In genomic region chr19:6773323-6773931, GRCh38 we compare ENCODE assay signal across 8 cellular contexts. TPM values are rescaled to one million over a fixed set of nuclear protein-coding genes. Genes with fewer than 3 reads are reported as not detected.
DNase-seq lines count a peak whose midpoint lies in the region; ATAC-seq and TF ChIP-seq lines count a peak whose summit lies in the region.
"Had no signal": no experiment of that assay in that cellular context is flagged by ENCODE, and none has a peak within 500 bp of the region (broad histone marks: within the 10 kb centered on the region; RNA-seq: fewer than 3 reads in every experiment).

No MANE protein-coding gene starts in this region.

- H3K36me3 ChIP-seq in SK-N-MC (ENCODE audit: insufficient read depth, low read length) (no peaks in the 10 kb centered on the region), thyroid gland (no peaks in the 10 kb centered on the region)

- peak; percentile 53 for DNase-seq in SK-N-MC (ENCODE audit: low read depth, low spot score)
- no peak for DNase-seq in coronary artery (ENCODE audit: low spot score)
- no peak for DNase-seq in thyroid gland
- DNase-seq in glomerular visceral epithelial cell (ENCODE audit: extremely low spot score): no peak
- no peak for DNase-seq in HFFc6

- TF ChIP-seq POLR2A in thyroid gland (IDR thresholded peaks at IDR 0.05): no peak

- H3K27ac Mint-ChIP-seq in HFFc6: no peak overlapping the region

- TF ChIP-seq CTCF in coronary artery (IDR thresholded peaks at IDR 0.05) (no peak), thyroid gland (IDR thresholded peaks at IDR 0.05) (no peak), HFFc6 (IDR thresholded peaks at IDR 0.05) (no peak)

- 56 to 59% methylated on average over 7 to 8 of the region's 8 CpGs for WGBS in thyroid gland, 2 donors

- H3K4me3 ChIP-seq in SK-N-MC (peak overlapping the region; percentile 71), coronary artery (peak overlapping the region; percentile 60), skin epidermis (peak overlapping the region; percentile 36 to 61 (median 47)), thyroid gland (replicated peaks in 1 of 3) (peak overlapping the region in 1 of 3 donors; percentile 2)

- H3K4me3 Mint-ChIP-seq in HFFc6: no peak overlapping the region

- peaks cover 7% of the 10 kb centered on the region for H3K27me3 Mint-ChIP-seq in HFFc6 (ENCODE audit: insufficient read depth)

- intact Hi-C loops in thyroid gland (cut with DNase I): loop anchor here (10.0 kb wide), 1 partner anchor 139 kb away; no protein-coding TSS in a partner anchor

- H3K4me1 ChIP-seq in thyroid gland: no peaks in the 10 kb centered on the region

- no peaks in the 10 kb centered on the region for H3K36me3 Mint-ChIP-seq in HFFc6 (ENCODE audit: low read depth)

- peak overlapping the region; percentile 89 for H3K27ac ChIP-seq in SK-N-MC
- peak overlapping the region in 1 of 2 donors; percentile 35 for H3K27ac ChIP-seq in coronary artery
- H3K27ac ChIP-seq in skin epidermis: peak overlapping the region in 17 of 21 experiments; percentile 45 to 93 (median 83)
- H3K27ac ChIP-seq in thyroid gland: no peak overlapping the region

- H3K9me3 Mint-ChIP-seq in HFFc6: no peaks in the 10 kb centered on the region; the same call in 1 of the 2 replicates

- ATAC-seq in GM21619 (IDR thresholded peaks at IDR 0.05; ENCODE audit: unreplicated experiment): peak; percentile 44

- H3K27me3 ChIP-seq in thyroid gland: no peaks in the 10 kb centered on the region

- H3K9ac ChIP-seq in SK-N-MC (ENCODE audit: insufficient read length): no peak overlapping the region

- H3K9me3 ChIP-seq in SK-N-MC (ENCODE audit: low read depth, low read length) (no peaks in the 10 kb centered on the region), thyroid gland (no peaks in the 10 kb centered on the region)

- H3K4me1 Mint-ChIP-seq in HFFc6 (ENCODE audit: low read depth): no peaks in the 10 kb centered on the region

RNA-seq across cellular contexts. Expression of gene VAV1, which starts 0.9 kb away (rescaled TPM):
- 1 to 10 TPM; 1.7 to 4.3 (median 2.6) TPM for total RNA-seq in thyroid gland
- not detected for total RNA-seq in HFFc6 (2021; fragmentation: NEBNext Ultra II Directional; extraction: Animal tissue kit (Norgen Biotek cat#: 25700))
- total RNA-seq: SK-MEL-5 had no signal

RNA-seq across cellular contexts. Expression of gene SH2D3A, which starts 6.2 kb away (rescaled TPM):
- 10 to 100 TPM; 14.1 to 27.4 (median 20.7) TPM for total RNA-seq in thyroid gland
- not detected for total RNA-seq in HFFc6 (2021; fragmentation: NEBNext Ultra II Directional; extraction: Animal tissue kit (Norgen Biotek cat#: 25700))

RNA-seq across cellular contexts. Expression of gene TRIP10, which starts 33.9 kb away (rescaled TPM):
- 10 to 100 TPM; 48.9 to 65.8 (median 58.8) TPM for total RNA-seq in thyroid gland
- 10 to 100 TPM; 46.1 to 53.3 (median 48.8) TPM for total RNA-seq in HFFc6 (2021; fragmentation: NEBNext Ultra II Directional; extraction: Animal tissue kit (Norgen Biotek cat#: 25700))

RNA-seq across cellular contexts. Expression of gene GPR108, which starts 36.0 kb away (rescaled TPM):
- 100 to 1,000 TPM in 3 of 4 donors, 10 to 100 TPM in 1; 87.9 to 152 (median 116) TPM for total RNA-seq in thyroid gland
- total RNA-seq in HFFc6 (2021; fragmentation: NEBNext Ultra II Directional; extraction: Animal tissue kit (Norgen Biotek cat#: 25700)): 10 to 100 TPM; 52.2 to 60.5 (median 56.4) TPM

RNA-seq across cellular contexts. Expression of gene C3, which starts 53.0 kb away (rescaled TPM):
- 100 to 1,000 TPM; 126 to 631 (median 350) TPM for total RNA-seq in thyroid gland
- 1 to 10 TPM in 4 of 6 experiments, under 1 TPM in 2; 0.82 to 1.5 (median 1.2) TPM for total RNA-seq in HFFc6 (2021; fragmentation: NEBNext Ultra II Directional; extraction: Animal tissue kit (Norgen Biotek cat#: 25700))
- total RNA-seq: SK-MEL-5 had no signal

Comparison
In these comparisons a context has a peak if more than half of its experiments do, and no peak if none do; other contexts are left out.
1. H3K27ac ChIP-seq: peak in SK-N-MC (single experiment) and skin epidermis (17 of 21); none in thyroid gland (0 of 3).
2. RNA of gene SH2D3A, which starts 6.2 kb away (total RNA-seq): 14.1 to 27.4 TPM in thyroid gland; not detected in HFFc6; every median in the first group is over 10 times any median in the second.